In genomic region chr2:236271851-236272250, GRCh38 we compare ENCODE assay signal across 27 cellular contexts. TPM values are rescaled to one million over a fixed set of nuclear protein-coding genes. Genes with fewer than 3 reads are reported as not detected.
A peak's percentile ranks its signal among the peaks of the same experiment; 100 is the strongest.
DNase-seq lines count a peak whose midpoint lies in the region; ATAC-seq and TF ChIP-seq lines count a peak whose summit lies in the region.
"Had no signal": no experiment of that assay in that cellular context is flagged by ENCODE, and none has a peak within 500 bp of the region (broad histone marks: within the 10 kb centered on the region; RNA-seq: fewer than 3 reads in every experiment).

No MANE protein-coding gene starts in this region.

- no peak overlapping the region for H3K27ac ChIP-seq in Karpas-422 (ENCODE audit: low read length)
- H3K27ac ChIP-seq in vagina: no peak overlapping the region
- H3K27ac ChIP-seq: 22Rv1; A549; BLaER1 treated with 17β-estradiol and CSF1 and Interleukin-3, amounts not matched to agents 10 nM and 100 nM; C4-2B had no signal

- no peak for TF ChIP-seq POLR2A in vagina (IDR thresholded peaks at IDR 0.05)

- CTCF ChIA-PET in activated CD8-positive, alpha-beta memory T cell treated with anti-CD3 and anti-CD28 coated beads, Interleukin-2, amount 10 ng/mL, durations not matched to agents 7 days and 5 days (lab: Charles Lee): no interaction called here

- H3K9me2 ChIP-seq in Karpas-422 (replicated peaks; ENCODE audit: insufficient read depth, low read length): no peaks in the 10 kb centered on the region

- H3K4me1 ChIP-seq in Karpas-422 (ENCODE audit: low read length): no peaks in the 10 kb centered on the region
- no peaks in the 10 kb centered on the region for H3K4me1 ChIP-seq in vagina
- H3K4me1 ChIP-seq: A549 had no signal

- H2AFZ ChIP-seq in Karpas-422 (ENCODE audit: low read length): no peak overlapping the region

- no peak overlapping the region for H3K4me3 Mint-ChIP-seq in activated CD8-positive, alpha-beta memory T cell treated with anti-CD3 and anti-CD28 coated beads, Interleukin-2, amount 10 ng/mL, durations not matched to agents 7 days and 5 days
- H3K4me3 Mint-ChIP-seq: B cell; CD4-positive, alpha-beta T cell; CD8-positive, alpha-beta memory T cell had no signal

- TF ChIP-seq CTCF in vagina (IDR thresholded peaks at IDR 0.05): no peak

- no peaks in the 10 kb centered on the region for H3K9me3 Mint-ChIP-seq in activated CD8-positive, alpha-beta memory T cell treated with anti-CD3 and anti-CD28 coated beads, Interleukin-2, amount 10 ng/mL, durations not matched to agents 7 days and 5 days (ENCODE audit: low read depth)

- no peaks in the 10 kb centered on the region; the same call in 1 of the 2 replicates for H3K27me3 ChIP-seq in Karpas-422 (ENCODE audit: low read length)
- H3K27me3 ChIP-seq in vagina: no peaks in the 10 kb centered on the region
- H3K27me3 ChIP-seq: BLaER1 treated with 17β-estradiol and CSF1 and Interleukin-3, amounts not matched to agents 10 nM and 100 nM had no signal

- no peaks in the 10 kb centered on the region for H3K36me3 ChIP-seq in Karpas-422 (ENCODE audit: insufficient read depth, low read length)
- no peaks in the 10 kb centered on the region for H3K36me3 ChIP-seq in vagina

- no peaks in the 10 kb centered on the region for H3K79me2 ChIP-seq in Karpas-422 (ENCODE audit: low read length)

- H3K9ac ChIP-seq in Karpas-422 (ENCODE audit: low read length): no peak overlapping the region
- H3K9ac ChIP-seq: BLaER1 treated with 17β-estradiol and CSF1 and Interleukin-3, amounts not matched to agents 10 nM and 100 nM had no signal

- no peak overlapping the region for H3K27ac Mint-ChIP-seq in activated CD8-positive, alpha-beta memory T cell treated with anti-CD3 and anti-CD28 coated beads, Interleukin-2, amount 10 ng/mL, durations not matched to agents 7 days and 5 days
- H3K27ac Mint-ChIP-seq: B cell; CD4-positive, alpha-beta T cell; CD8-positive, alpha-beta memory T cell had no signal

- H4K20me1 ChIP-seq in Karpas-422 (ENCODE audit: insufficient read depth, low read depth, low read length): no peaks in the 10 kb centered on the region
- H4K20me1 ChIP-seq: BLaER1 treated with 17β-estradiol and CSF1 and Interleukin-3, amounts not matched to agents 10 nM and 100 nM had no signal

- H3K36me3 Mint-ChIP-seq in activated CD8-positive, alpha-beta memory T cell treated with anti-CD3 and anti-CD28 coated beads, Interleukin-2, amount 10 ng/mL, durations not matched to agents 7 days and 5 days: no peaks in the 10 kb centered on the region
- H3K36me3 Mint-ChIP-seq: CD8-positive, alpha-beta memory T cell had no signal

- H3K9me3 ChIP-seq in Karpas-422 (ENCODE audit: low read length) (0 out of 2 replicates have a peak, but pooled peaks cover 5% of the 10 kb centered on the region), vagina (no peaks in the 10 kb centered on the region)

- H3K4me3 ChIP-seq in Karpas-422 (ENCODE audit: low read length) (no peak overlapping the region), vagina (no peak overlapping the region)
- H3K4me3 ChIP-seq: A549; BLaER1 treated with 17β-estradiol and CSF1 and Interleukin-3, amounts not matched to agents 10 nM and 100 nM; GM12878 had no signal

- intact Hi-C loops in vagina (cut with DNase I): no loop called here

- ATAC-seq in activated CD8-positive, alpha-beta memory T cell treated with anti-CD3 and anti-CD28 coated beads, Interleukin-2, amount 10 ng/mL, durations not matched to agents 7 days and 5 days: no peak
- no peak for ATAC-seq in left lobe of liver
- ATAC-seq: A549, GM12878 had no signal

- no peaks in the 10 kb centered on the region for H3K27me3 Mint-ChIP-seq in activated CD8-positive, alpha-beta memory T cell treated with anti-CD3 and anti-CD28 coated beads, Interleukin-2, amount 10 ng/mL, durations not matched to agents 7 days and 5 days

- DNase-seq in activated CD8-positive, alpha-beta memory T cell treated with anti-CD3 and anti-CD28 coated beads, Interleukin-2, amount 10 ng/mL, durations not matched to agents 7 days and 5 days: peak; percentile 1
- DNase-seq in activated CD8-positive, alpha-beta memory T cell treated with anti-CD3 and anti-CD28 coated beads for 24 hours: no peak
- DNase-seq in Karpas-422 (peak; percentile 11), mesenteric fat pad (ENCODE audit: low spot score) (peak; percentile 72), vagina (ENCODE audit: extremely low spot score in 2 of 2) (peak; percentile 47 to 88), left lobe of liver (ENCODE audit: low spot score) (no peak), HT-29 (ENCODE audit: low spot score) (no peak)
- DNase-seq: AML-193; CD4-positive, alpha-beta T cell; CD8-positive, alpha-beta memory T cell; COR-L47; DMS 273 treated with DMSO at 0.1 percent for 48 hours; DMS153; DMS53; DMS79; DND-41; EL; GDM1 had no signal

- H3K4me1 Mint-ChIP-seq in activated CD8-positive, alpha-beta memory T cell treated with anti-CD3 and anti-CD28 coated beads, Interleukin-2, amount 10 ng/mL, durations not matched to agents 7 days and 5 days: no peaks in the 10 kb centered on the region
- H3K4me1 Mint-ChIP-seq: B cell; CD8-positive, alpha-beta memory T cell had no signal

- no peak overlapping the region for H3K4me2 ChIP-seq in Karpas-422 (ENCODE audit: low read depth, low read length, poor library complexity, severe bottlenecking)
- H3K4me2 ChIP-seq: A549 had no signal

RNA-seq across cellular contexts. Expression of gene ASB18, which starts 7.6 kb away (rescaled TPM):
- not detected for total RNA-seq in activated CD8-positive, alpha-beta memory T cell treated with anti-CD3 and anti-CD28 coated beads, Interleukin-2, amount 10 ng/mL, durations not matched to agents 7 days and 5 days
- total RNA-seq in Karpas-422 (2014; rRNA removed; shearing (Covaris generic); ENCODE audit: low replicate concordance): not detected in 2 replicates
- total RNA-seq in mesenteric fat pad (not detected), vagina (not detected), left lobe of liver (not detected)
- not detected in 2 replicates for total RNA-seq in HT-29 (2014; rRNA removed; shearing (Covaris generic))
- total RNA-seq: A172; B cell; CD4-positive, alpha-beta T cell; CD8-positive, alpha-beta memory T cell; Daoy; G401; GM12878 had no signal

Comparison
In these comparisons a context has a peak if more than half of its experiments do, and no peak if none do; other contexts are left out.
1. DNase-seq: peak in activated CD8-positive, alpha-beta memory T cell treated with anti-CD3 and anti-CD28 coated beads, Interleukin-2, amount 10 ng/mL, durations not matched to agents 7 days and 5 days (single experiment), Karpas-422 (single experiment), mesenteric fat pad (single experiment) and vagina (2 of 2); none in activated CD8-positive, alpha-beta memory T cell treated with anti-CD3 and anti-CD28 coated beads for 24 hours (single experiment), left lobe of liver (single experiment) and HT-29 (single experiment).